1 cellular context compared by ENCODE assay signal in genomic region chr3:112744825-112745566, GRCh38.
TF ChIP-seq lines count a peak whose summit lies in the region.

No MANE protein-coding gene starts in this region.

TF ChIP-seq in IMR-90, 13 proteins besides CTCF, POLR2A, EP300 and RAD21:
- no peak for TF ChIP-seq BHLHE40 (IDR thresholded peaks at IDR 0.05; ENCODE audit: low read depth, low read length)
TF ChIP-seq in IMR-90: peak in this region for 0.
